In the genomic region with DNA sequence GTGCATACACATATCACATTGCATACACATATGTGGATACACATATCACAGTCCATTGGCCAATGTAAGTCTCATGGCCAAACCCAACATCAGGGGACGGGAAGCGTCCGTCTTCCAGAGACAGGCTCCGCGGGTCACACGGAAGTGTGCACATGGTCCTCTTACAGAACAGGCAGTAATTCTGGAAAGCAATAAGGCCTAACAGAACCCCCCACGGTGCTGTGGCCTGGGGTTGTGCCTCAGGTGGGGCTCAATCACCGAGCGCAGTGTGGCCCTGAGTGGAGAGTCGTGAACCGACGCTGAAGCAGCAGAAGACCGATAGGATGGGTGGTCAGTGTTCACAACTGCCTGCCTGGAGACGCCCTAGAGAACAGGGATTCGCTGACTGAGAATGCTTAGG, we compare ENCODE assay signal across 10 cellular contexts.
"Had no signal": no experiment of that assay in that cellular context is flagged by ENCODE, and none has a peak within 500 bp of the region (broad histone marks: within the 10 kb centered on the region; RNA-seq: fewer than 3 reads in every experiment).

No MANE protein-coding gene starts in this region.

- FAIRE-seq: H1, H54 had no signal

- H3K27ac Mint-ChIP-seq: GM23338, H9, HFFc6 had no signal

- DNase-seq: GM23248, GOT3, H7, H9, HCEC 1CT, HFFc6 had no signal

- H3K4me3 Mint-ChIP-seq: GM23338, H9, HFFc6 had no signal

- H3K9ac ChIP-seq: GM23248 had no signal

- H3K9me3 ChIP-seq: HAP-1 had no signal

- H3K27ac ChIP-seq: GM23248 had no signal

- H3K4me1 Mint-ChIP-seq: GM23338 had no signal

- H3K36me3 ChIP-seq: HAP-1 had no signal

- H3K4me3 ChIP-seq: GM23248, GM23338, HAP-1 had no signal

- H3K4me1 ChIP-seq: HAP-1 had no signal
